ENCODE assay signal across 25 cellular contexts in genomic region chr3:31050296-31050695, GRCh38.
"Had no signal": no experiment of that assay in that cellular context is flagged by ENCODE, and none has a peak within 500 bp of the region (broad histone marks: within the 10 kb centered on the region; RNA-seq: fewer than 3 reads in every experiment).

No MANE protein-coding gene starts in this region.

- H3K36me3 Mint-ChIP-seq: brain had no signal

- H3K27me3 ChIP-seq: ascending aorta, cardiac muscle cell, colonic mucosa, esophagus squamous epithelium, pancreas, sigmoid colon, testis, transverse colon had no signal

- H3K27ac ChIP-seq: ascending aorta, cardiac muscle cell, colonic mucosa, epithelial cell of prostate, esophagus squamous epithelium, heart right ventricle, pancreas, psoas muscle, sigmoid colon, testis, transverse colon had no signal

- ATAC-seq: heart right ventricle, pancreas, psoas muscle had no signal

- H3K4me3 Mint-ChIP-seq: activated CD4-positive, alpha-beta T cell treated with anti-CD3 and anti-CD28 coated beads, Interleukin-2, amount 10 ng/mL, durations not matched to agents 24 days and 14 days; activated naive CD8-positive, alpha-beta T cell; brain; mesothelial cell of epicardium; naive B cell had no signal

- H3K4me1 Mint-ChIP-seq: brain, naive B cell had no signal

- H3K36me3 ChIP-seq: ascending aorta, cardiac muscle cell, colonic mucosa, esophagus squamous epithelium, heart right ventricle, pancreas, sigmoid colon, transverse colon had no signal

- H3K27ac Mint-ChIP-seq: activated CD4-positive, alpha-beta T cell treated with anti-CD3 and anti-CD28 coated beads, Interleukin-2, amount 10 ng/mL, durations not matched to agents 24 days and 14 days; activated naive CD8-positive, alpha-beta T cell; activated T-helper 2 cell treated with anti-CD3 and anti-CD28 coated beads, Interferon-gamma antibody, Interleukin-2, Interleukin-4, amounts not matched to agents 10 μg/mL and 5 μg/mL and 100 μg/mL, durations not matched to agents 14 hours and 24 hours and 36 hours; brain; mesothelial cell of epicardium had no signal

- H3K4me1 ChIP-seq: ascending aorta, colonic mucosa, esophagus squamous epithelium, heart right ventricle, pancreas, psoas muscle, sigmoid colon, testis, transverse colon had no signal

- H3K9me3 ChIP-seq: colonic mucosa, esophagus squamous epithelium, pancreas, psoas muscle, testis, transverse colon had no signal

- DNase-seq: activated CD4-positive, alpha-beta T cell treated with anti-CD3 and anti-CD28 coated beads, Interleukin-2, amount 10 ng/mL, durations not matched to agents 24 days and 14 days; activated CD4-positive, CD25-positive, alpha-beta regulatory T cell; activated CD8-positive, alpha-beta memory T cell treated with anti-CD3 and anti-CD28 coated beads for 24 hours; cerebellar nuclear complex; colonic mucosa; effector CD8-positive, alpha-beta T cell; esophagus squamous epithelium; foreskin melanocyte; heart right ventricle; naive B cell; pancreas; psoas muscle; sigmoid colon; small intestine; stimulated activated CD4-positive, alpha-beta T cell treated with anti-CD3 and anti-CD28 coated beads, Interleukin-1b, Interleukin-23, amount 100 ng/mL, for 48 hours; stimulated activated naive CD4-positive, alpha-beta T cell; testis; transverse colon had no signal

- H3K4me3 ChIP-seq: ascending aorta, cardiac muscle cell, colonic mucosa, esophagus squamous epithelium, heart right ventricle, pancreas, psoas muscle, sigmoid colon, testis, transverse colon had no signal
